ENCODE assay signal across 8 cellular contexts in the genomic region with DNA sequence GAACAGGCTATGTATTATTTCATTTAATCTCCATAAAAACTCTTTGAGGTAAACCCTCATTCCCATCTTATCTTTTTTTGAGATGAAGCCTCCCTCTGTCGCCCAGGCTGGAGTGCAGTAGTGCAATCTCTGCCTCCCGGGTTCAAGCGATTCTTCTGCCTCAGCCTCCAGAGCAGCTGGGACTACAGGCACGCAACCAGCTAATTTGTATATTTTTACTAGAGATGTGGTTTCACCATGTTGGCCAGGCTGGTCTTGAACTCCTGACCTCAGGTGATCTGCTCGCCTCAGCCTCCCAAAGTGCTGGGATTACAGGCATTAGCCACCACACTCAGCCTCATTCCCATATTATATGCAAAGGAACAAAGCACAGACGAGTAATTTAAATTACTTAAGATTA. TPM values are rescaled to one million over a fixed set of nuclear protein-coding genes. Genes with fewer than 3 reads are reported as not detected.
DNase-seq lines count a peak whose midpoint lies in the region; ATAC-seq and TF ChIP-seq lines count a peak whose summit lies in the region.
"Not testable (repeated sequence)": the region's sequence is repeated elsewhere in the genome, so short reads cannot be mapped to it uniquely, and the experiment has no call there.

No MANE protein-coding gene starts in this region.

- H3K9ac ChIP-seq in Loucy (ENCODE audit: low read depth, low read length, poor library complexity, severe bottlenecking): peak overlapping the region; percentile 100
- peak overlapping the region; percentile 96 for H3K9ac ChIP-seq in endodermal cell (ENCODE audit: extremely low read depth, low read length, poor library complexity, severe bottlenecking)

- H3K4me1 ChIP-seq in Loucy (ENCODE audit: insufficient read depth, low read length, poor library complexity, severe bottlenecking): peaks cover 25% of the 10 kb centered on the region
- H3K4me1 ChIP-seq in endodermal cell (ENCODE audit: control insufficient read depth, insufficient read depth, low read length): not testable (repeated sequence)
- H3K4me1 ChIP-seq in neuron (ENCODE audit: insufficient read depth, low read length): peaks cover 17% of the 10 kb centered on the region

- peaks cover 42% of the 10 kb centered on the region for H3K79me2 ChIP-seq in Loucy (ENCODE audit: insufficient read depth, low read length)

- not testable (repeated sequence) for H3K9me3 ChIP-seq in Loucy (ENCODE audit: insufficient read depth, low read depth, low read length); endodermal cell (ENCODE audit: control insufficient read depth, low read length); neuron (ENCODE audit: low read length)

- H3K9me2 ChIP-seq in Loucy (replicated peaks; ENCODE audit: low read depth, low read length): not testable (repeated sequence)

- peak overlapping the region; percentile 65 for H3K4me3 ChIP-seq in GM06990 (replicated peaks; ENCODE audit: low read depth, low read length)
- peak overlapping the region; percentile 98 for H3K4me3 ChIP-seq in Loucy (ENCODE audit: low read length, poor library complexity, severe bottlenecking)
- peak overlapping the region; percentile 91 for H3K4me3 ChIP-seq in WI38 (ENCODE audit: low read depth, low read length)
- H3K4me3 ChIP-seq in endodermal cell (ENCODE audit: low read length): peak overlapping the region; percentile 91
- peak overlapping the region; percentile 79 for H3K4me3 ChIP-seq in neuron (ENCODE audit: low read length)

- peaks cover 35% of the 10 kb centered on the region for H3K36me3 Mint-ChIP-seq in activated naive CD8-positive, alpha-beta T cell treated with anti-CD3 and anti-CD28 coated beads, Interleukin-2, amount 10 ng/mL, durations not matched to agents 7 days and 5 days
- H3K36me3 Mint-ChIP-seq in endodermal cell (ENCODE audit: low read depth) (peaks cover 52% of the 10 kb centered on the region), immature natural killer cell (peaks cover 12 to 28% (median 24%) of the 10 kb centered on the region in 3 donors)

- not testable (repeated sequence) for TF ChIP-seq CTCF in 22Rv1 (IDR thresholded peaks at IDR 0.05); GM06990 (IDR thresholded peaks at IDR 0.05; ENCODE audit: insufficient read depth, low read length, poor library complexity, severe bottlenecking); Loucy (conservative IDR thresholded peaks at IDR 0.05; ENCODE audit: low read length); WI38 (IDR thresholded peaks at IDR 0.05; ENCODE audit: low read depth, low read length); endodermal cell (conservative IDR thresholded peaks at IDR 0.05)

- POLR2A ChIA-PET in activated naive CD8-positive, alpha-beta T cell treated with anti-CD3 and anti-CD28 coated beads, Interleukin-2, amount 10 ng/mL, durations not matched to agents 7 days and 5 days (lab: Charles Lee): not testable (repeated sequence)

- peaks cover 53% of the 10 kb centered on the region for H4K20me1 ChIP-seq in Loucy (ENCODE audit: insufficient read depth, low read length, poor library complexity, severe bottlenecking)

- not testable (repeated sequence) for ATAC-seq in activated naive CD8-positive, alpha-beta T cell treated with anti-CD3 and anti-CD28 coated beads, Interleukin-2, amount 10 ng/mL, durations not matched to agents 7 days and 5 days (ENCODE audit: low read depth)

- peak overlapping the region; percentile 70 for H3K27ac Mint-ChIP-seq in activated naive CD8-positive, alpha-beta T cell treated with anti-CD3 and anti-CD28 coated beads, Interleukin-2, amount 10 ng/mL, durations not matched to agents 7 days and 5 days
- not testable (repeated sequence) for H3K27ac Mint-ChIP-seq in endodermal cell
- peak overlapping the region; percentile 80 to 99 (median 99) for H3K27ac Mint-ChIP-seq in immature natural killer cell

- H2AFZ ChIP-seq in Loucy (ENCODE audit: low read length); neuron (ENCODE audit: low read depth, low read length): not testable (repeated sequence)

- not testable (repeated sequence) for DNase-seq in GM06990 (ENCODE audit: extremely low read depth, insufficient read length); activated naive CD8-positive, alpha-beta T cell treated with anti-CD3 and anti-CD28 coated beads, Interleukin-2, amount 10 ng/mL, durations not matched to agents 7 days and 5 days; endodermal cell; immature natural killer cell

- H3K27me3 Mint-ChIP-seq in activated naive CD8-positive, alpha-beta T cell treated with anti-CD3 and anti-CD28 coated beads, Interleukin-2, amount 10 ng/mL, durations not matched to agents 7 days and 5 days; endodermal cell (ENCODE audit: insufficient read depth); immature natural killer cell (ENCODE audit: low read depth in 3 of 3): not testable (repeated sequence)

- WGBS in endodermal cell (ENCODE audit: insufficient coverage in 1 of 2, insufficient read length in 1 of 2), 2 experiments: 89 to 93% methylated on average over 5 to 6 of the region's 6 CpGs

- peaks cover 21% of the 10 kb centered on the region for H3K36me3 ChIP-seq in GM06990 (ENCODE audit: control insufficient read depth, insufficient read depth, low read length)
- peaks cover 35% of the 10 kb centered on the region for H3K36me3 ChIP-seq in Loucy (ENCODE audit: insufficient read depth, low read length)
- H3K36me3 ChIP-seq in endodermal cell (ENCODE audit: control insufficient read depth, insufficient read depth, low read length): peaks cover 45% of the 10 kb centered on the region
- H3K36me3 ChIP-seq in neuron (ENCODE audit: insufficient read depth, low read length): peaks cover 43% of the 10 kb centered on the region

- H3K4me2 ChIP-seq in Loucy (ENCODE audit: low read depth, low read length, poor library complexity, severe bottlenecking): peak overlapping the region; percentile 88

- not testable (repeated sequence) for H3K9me3 Mint-ChIP-seq in activated naive CD8-positive, alpha-beta T cell treated with anti-CD3 and anti-CD28 coated beads, Interleukin-2, amount 10 ng/mL, durations not matched to agents 7 days and 5 days; endodermal cell; immature natural killer cell

- H3K27me3 ChIP-seq in GM06990 (replicated peaks; ENCODE audit: control insufficient read depth, insufficient read depth, low read length); Loucy (ENCODE audit: insufficient read depth, low read length, poor library complexity, severe bottlenecking); endodermal cell (ENCODE audit: control insufficient read depth, insufficient read depth, low read length, poor library complexity, severe bottlenecking); neuron (ENCODE audit: insufficient read depth, low read length): not testable (repeated sequence)

- H3K27ac ChIP-seq in 22Rv1: peak overlapping the region; percentile 89; the same call in 1 of the 2 replicates
- not testable (repeated sequence) for H3K27ac ChIP-seq in endodermal cell (ENCODE audit: low read depth, low read length)

- peak overlapping the region; percentile 100 for H3K4me3 Mint-ChIP-seq in activated naive CD8-positive, alpha-beta T cell treated with anti-CD3 and anti-CD28 coated beads, Interleukin-2, amount 10 ng/mL, durations not matched to agents 7 days and 5 days
- H3K4me3 Mint-ChIP-seq in endodermal cell (peak overlapping the region; percentile 100), immature natural killer cell (peak overlapping the region; percentile 48 to 100 (median 100))

- H3F3A ChIP-seq in Loucy (ENCODE audit: low read depth): peaks cover 17% of the 10 kb centered on the region; the same call in 1 of the 2 replicates

- H3K4me1 Mint-ChIP-seq in activated naive CD8-positive, alpha-beta T cell treated with anti-CD3 and anti-CD28 coated beads, Interleukin-2, amount 10 ng/mL, durations not matched to agents 7 days and 5 days: peaks cover 36% of the 10 kb centered on the region
- peaks cover 14% of the 10 kb centered on the region for H3K4me1 Mint-ChIP-seq in endodermal cell
- peaks cover 29 to 36% of the 10 kb centered on the region in 2 donors for H3K4me1 Mint-ChIP-seq in immature natural killer cell

RNA-seq across cellular contexts. Expression of a gene that starts 1.7 kb away (rescaled TPM):
- total RNA-seq in activated naive CD8-positive, alpha-beta T cell treated with anti-CD3 and anti-CD28 coated beads, Interleukin-2, amount 10 ng/mL, durations not matched to agents 7 days and 5 days: 1,000 to 10,000 TPM; 1,069 to 1,087 TPM
- 1,000 to 10,000 TPM; 1,610 to 1,647 TPM for total RNA-seq in endodermal cell
- 2,166 TPM for polyA plus RNA-seq in endodermal cell (2013, experiment 1 of 2)
- 2,106 TPM for polyA plus RNA-seq in endodermal cell (2013, experiment 2 of 2)
- 100 to 1,000 TPM; 212 to 435 (median 395) TPM for polyA plus RNA-seq in immature natural killer cell

RNA-seq across cellular contexts. Expression of a gene that starts 11.1 kb away (rescaled TPM):
- total RNA-seq in activated naive CD8-positive, alpha-beta T cell treated with anti-CD3 and anti-CD28 coated beads, Interleukin-2, amount 10 ng/mL, durations not matched to agents 7 days and 5 days: 10 to 100 TPM; 82.3 to 82.7 TPM
- 100 to 1,000 TPM in 1 of 2 donors, 10 to 100 TPM in 1; 98.2 to 106 TPM for total RNA-seq in endodermal cell
- polyA plus RNA-seq in endodermal cell (2013, experiment 1 of 2): 55.1 TPM
- 50.9 TPM for polyA plus RNA-seq in endodermal cell (2013, experiment 2 of 2)
- polyA plus RNA-seq in immature natural killer cell: 10 to 100 TPM; 53.7 to 85.4 (median 58.2) TPM

RNA-seq across cellular contexts. Expression of a gene that starts 25.5 kb away (rescaled TPM):
- 10 to 100 TPM; 45.8 to 47.0 TPM for total RNA-seq in activated naive CD8-positive, alpha-beta T cell treated with anti-CD3 and anti-CD28 coated beads, Interleukin-2, amount 10 ng/mL, durations not matched to agents 7 days and 5 days
- total RNA-seq in endodermal cell: 10 to 100 TPM; 46.6 to 48.2 TPM
- 26.6 TPM for polyA plus RNA-seq in endodermal cell (2013, experiment 1 of 2)
- polyA plus RNA-seq in endodermal cell (2013, experiment 2 of 2): 22.8 TPM
- 1 to 10 TPM in 2 of 3 donors, under 1 TPM in 1; 0.76 to 8.5 (median 2.6) TPM for polyA plus RNA-seq in immature natural killer cell
